ENCODE assay signal across 14 cellular contexts in the genomic region with DNA sequence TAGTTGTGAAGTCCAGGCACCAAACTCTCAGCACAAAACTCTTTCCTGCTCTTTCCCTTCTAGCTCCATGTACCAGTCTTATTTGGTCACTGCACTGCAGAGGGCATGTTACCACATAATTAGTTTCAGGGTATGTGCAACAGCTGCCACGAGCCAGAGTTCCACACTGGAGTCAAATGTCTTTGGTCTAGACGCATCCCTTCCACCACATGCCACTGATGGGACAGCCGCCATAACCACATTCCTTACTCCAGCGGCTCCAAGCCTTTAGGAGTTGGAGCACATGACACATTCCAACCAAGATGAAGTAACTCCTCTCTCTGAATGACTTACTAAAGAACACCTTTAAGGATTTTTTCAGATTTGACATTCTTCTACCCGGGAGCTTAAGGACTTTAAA.
DNase-seq lines count a peak whose midpoint lies in the region; ATAC-seq and TF ChIP-seq lines count a peak whose summit lies in the region.
"Had no signal": no experiment of that assay in that cellular context is flagged by ENCODE, and none has a peak within 500 bp of the region (broad histone marks: within the 10 kb centered on the region; RNA-seq: fewer than 3 reads in every experiment).

No MANE protein-coding gene starts in this region.

- no peak overlapping the region for H2AFZ ChIP-seq in GM23338

- no peaks in the 10 kb centered on the region for H3F3A ChIP-seq in GM23338 (replicated peaks; ENCODE audit: low read depth)

- DNase-seq in GM23338 (ENCODE audit: low spot score) = peak; percentile 51
- DNase-seq in adipocyte (ENCODE audit: low read depth) = peak; percentile 58
- peak in 1 of 2 donors; percentile 40 for DNase-seq in foreskin keratinocyte
- peak; percentile 31 for DNase-seq in skeletal muscle cell (ENCODE audit: low read depth)
- DNase-seq in activated T-cell treated with anti-CD3 and anti-CD28 coated beads, Interleukin-2, amount 50 U/mL, for 72 hours = no peak
- no peak for DNase-seq in naive thymus-derived CD8-positive, alpha-beta T cell
- DNase-seq in 8988T = no peak
- DNase-seq: activated CD4-positive, alpha-beta T cell treated with anti-CD3 and anti-CD28 coated beads for 48 hours; activated gamma-delta T cell treated with Interleukin-2 at 50 U/mL for 16 hours; DMS79; midbrain; NCI-H1105; NCI-H82 had no signal

- H3K4me1 Mint-ChIP-seq in GM23338 = peaks cover 13% of the 10 kb centered on the region
- no peaks in the 10 kb centered on the region for H3K4me1 Mint-ChIP-seq in activated T-cell treated with anti-CD3 and anti-CD28 coated beads, Interleukin-2, amount 50 U/mL, for 72 hours (ENCODE audit: low read depth)
- H3K4me1 Mint-ChIP-seq in naive thymus-derived CD8-positive, alpha-beta T cell = no peaks in the 10 kb centered on the region

- TF ChIP-seq CTCF in GM23338 (conservative IDR thresholded peaks at IDR 0.05; ENCODE audit: low read depth in 2 of 2) = no peak
- no peak for TF ChIP-seq CTCF in foreskin keratinocyte (conservative IDR thresholded peaks at IDR 0.05)

- no peaks in the 10 kb centered on the region for H3K79me2 ChIP-seq in GM23338 (replicated peaks; ENCODE audit: insufficient read depth)

- H3K27me3 ChIP-seq in GM23338 (ENCODE audit: insufficient read depth) (no peaks in the 10 kb centered on the region), adipocyte (replicated peaks; ENCODE audit: control insufficient read depth, insufficient read depth, low read length) (no peaks in the 10 kb centered on the region), foreskin keratinocyte (no peaks in the 10 kb centered on the region)

- H3K4me3 ChIP-seq in GM23338 (no peak overlapping the region), adipocyte (ENCODE audit: low read length) (no peak overlapping the region), skeletal muscle cell (ENCODE audit: low read depth, low read length) (no peak overlapping the region)
- H3K4me3 ChIP-seq: coronary artery had no signal

- no peak overlapping the region for H3K4me2 ChIP-seq in GM23338

- no peaks in the 10 kb centered on the region for H3K9me3 ChIP-seq in adipocyte (ENCODE audit: control insufficient read depth, low read length)

- H3K4me3 Mint-ChIP-seq in GM23338 = no peak overlapping the region
- no peak overlapping the region for H3K4me3 Mint-ChIP-seq in activated T-cell treated with anti-CD3 and anti-CD28 coated beads, Interleukin-2, amount 50 U/mL, for 72 hours
- H3K4me3 Mint-ChIP-seq in naive thymus-derived CD8-positive, alpha-beta T cell = no peak overlapping the region

- H3K36me3 Mint-ChIP-seq in GM23338 (ENCODE audit: low read depth) = no peaks in the 10 kb centered on the region
- no peaks in the 10 kb centered on the region for H3K36me3 Mint-ChIP-seq in activated T-cell treated with anti-CD3 and anti-CD28 coated beads, Interleukin-2, amount 50 U/mL, for 72 hours (ENCODE audit: insufficient read depth in 2 of 2)
- H3K36me3 Mint-ChIP-seq in naive thymus-derived CD8-positive, alpha-beta T cell = no peaks in the 10 kb centered on the region

- no peaks in the 10 kb centered on the region for H3K36me3 ChIP-seq in GM23338 (ENCODE audit: insufficient read depth)
- H3K36me3 ChIP-seq in adipocyte (ENCODE audit: control insufficient read depth, insufficient read depth, low read length, severe bottlenecking) = no peaks in the 10 kb centered on the region

- H4K20me1 ChIP-seq in GM23338 (replicated peaks; ENCODE audit: insufficient read depth) = no peaks in the 10 kb centered on the region

- POLR2A ChIA-PET in naive thymus-derived CD8-positive, alpha-beta T cell (lab: Charles Lee) = no interaction called here

- ATAC-seq in GM23338 (no peak; the same call in 2 of the 3 replicates), foreskin keratinocyte (peak; percentile 41)
- no peak for ATAC-seq in activated T-cell treated with anti-CD3 and anti-CD28 coated beads, Interleukin-2, amount 50 U/mL, for 72 hours (replicated peaks in 1 of 2)
- ATAC-seq in naive thymus-derived CD8-positive, alpha-beta T cell = no peak

- peaks cover 2% of the 10 kb centered on the region for H3K27me3 Mint-ChIP-seq in GM23338 (ENCODE audit: insufficient read depth, low read depth, poor library complexity)
- H3K27me3 Mint-ChIP-seq in activated T-cell treated with anti-CD3 and anti-CD28 coated beads, Interleukin-2, amount 50 U/mL, for 72 hours (ENCODE audit: low read depth) = peaks cover 7% of the 10 kb centered on the region
- H3K27me3 Mint-ChIP-seq in naive thymus-derived CD8-positive, alpha-beta T cell = peaks cover 0 to 4% (median 4%) of the 10 kb centered on the region in 5 donors

- H3K27ac ChIP-seq in GM23338 (ENCODE audit: low read depth) (no peak overlapping the region), foreskin keratinocyte (no peak overlapping the region)
- H3K27ac ChIP-seq: coronary artery had no signal

- H3K27ac Mint-ChIP-seq in GM23338 = no peak overlapping the region
- H3K27ac Mint-ChIP-seq in activated T-cell treated with anti-CD3 and anti-CD28 coated beads, Interleukin-2, amount 50 U/mL, for 72 hours = no peak overlapping the region
- no peak overlapping the region for H3K27ac Mint-ChIP-seq in naive thymus-derived CD8-positive, alpha-beta T cell

- no peak overlapping the region for H3K9ac ChIP-seq in adipocyte (ENCODE audit: low read length)

- H3K9me2 ChIP-seq in GM23338 (ENCODE audit: insufficient read depth) = no peaks in the 10 kb centered on the region

- no peaks in the 10 kb centered on the region for H3K4me1 ChIP-seq in GM23338 (ENCODE audit: insufficient read depth)
- H3K4me1 ChIP-seq in adipocyte (ENCODE audit: control insufficient read depth, insufficient read depth, low read length) = peaks cover 5% of the 10 kb centered on the region
- H3K4me1 ChIP-seq in foreskin keratinocyte = no peaks in the 10 kb centered on the region

- no peaks in the 10 kb centered on the region for H3K9me3 Mint-ChIP-seq in GM23338
- H3K9me3 Mint-ChIP-seq in activated T-cell treated with anti-CD3 and anti-CD28 coated beads, Interleukin-2, amount 50 U/mL, for 72 hours = no peaks in the 10 kb centered on the region
- H3K9me3 Mint-ChIP-seq in naive thymus-derived CD8-positive, alpha-beta T cell = no peaks in the 10 kb centered on the region

TF ChIP-seq in GM23338, 12 proteins besides CTCF, POLR2A, EP300 and RAD21:
- TF ChIP-seq ZNF462 (CRISPR knock-in tag; IDR thresholded peaks at IDR 0.05) (peak; percentile 14; the same call in 1 of the 2 replicates), NANOG (IDR thresholded peaks at IDR 0.05; ENCODE audit: borderline replicate concordance) (no peak)

Comparison
In these comparisons a context has a peak if more than half of its experiments do, and no peak if none do; other contexts are left out.
1. DNase-seq: peak in GM23338 (single experiment), adipocyte (single experiment) and skeletal muscle cell (single experiment); none in activated T-cell treated with anti-CD3 and anti-CD28 coated beads, Interleukin-2, amount 50 U/mL, for 72 hours (0 of 2), naive thymus-derived CD8-positive, alpha-beta T cell (0 of 10) and 8988T (single experiment).